Comparison of ENCODE assay signal across 1 cellular context in genomic region chr17:45925311-45925710, GRCh38.
TF ChIP-seq lines count a peak whose summit lies in the region.

No MANE protein-coding gene starts in this region.

TF ChIP-seq in A549, 52 proteins besides CTCF, POLR2A, EP300 and RAD21 (continued from another document):
- TF ChIP-seq REST (IDR thresholded peaks at IDR 0.05), result no peak
- TF ChIP-seq NR3C1 (IDR thresholded peaks at IDR 0.05), result no peak
- TF ChIP-seq PBX3 (IDR thresholded peaks at IDR 0.05), result no peak
- TF ChIP-seq ATOH8 (CRISPR knock-in tag; IDR thresholded peaks at IDR 0.05; ENCODE audit: low read depth), result no peak
TF ChIP-seq in A549: peak in this region for 0.
